In the genomic region with DNA sequence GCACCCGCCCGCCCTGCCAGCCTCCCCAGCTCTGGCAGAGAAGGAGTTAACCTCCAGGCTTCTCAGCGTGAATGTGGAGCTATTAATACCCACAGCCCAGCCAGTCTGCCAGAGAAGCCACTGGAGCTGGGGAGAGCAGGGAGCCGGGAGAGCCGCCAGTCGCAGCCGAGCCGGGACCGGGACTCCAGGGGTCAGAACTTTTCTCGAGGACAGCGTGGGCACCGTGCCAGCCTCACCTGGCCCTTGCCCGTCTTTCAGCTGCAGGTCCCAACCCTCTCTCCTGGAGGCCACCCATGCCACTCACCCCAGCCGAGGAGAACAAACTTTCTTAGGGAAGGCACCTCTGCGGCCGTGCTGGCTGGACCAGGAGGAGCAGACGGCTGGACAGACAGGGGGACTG, we compare ENCODE assay signal across 13 cellular contexts. TPM values are rescaled to one million over a fixed set of nuclear protein-coding genes. Genes with fewer than 3 reads are reported as not detected.
DNase-seq lines count a peak whose midpoint lies in the region; ATAC-seq and TF ChIP-seq lines count a peak whose summit lies in the region.
"Had no signal": no experiment of that assay in that cellular context is flagged by ENCODE, and none has a peak within 500 bp of the region (broad histone marks: within the 10 kb centered on the region; RNA-seq: fewer than 3 reads in every experiment).

No MANE protein-coding gene starts in this region.

- WGBS in suprapubic skin: 0% methylated on average over 8 of the region's 17 CpGs

- POLR2A ChIA-PET in naive thymus-derived CD4-positive, alpha-beta T cell (lab: Charles Lee): interaction anchor here (1.1 kb wide), 1 partner anchor 21 kb away, joined by 5 read pairs; no protein-coding TSS in a partner anchor

- H3K4me3 Mint-ChIP-seq in naive thymus-derived CD4-positive, alpha-beta T cell: no peak overlapping the region
- H3K4me3 Mint-ChIP-seq: activated B cell treated with CpG ODN at 0.5 μM for 24 hours; activated naive CD4-positive, alpha-beta T cell treated with anti-CD3 and anti-CD28 coated beads, Interleukin-2, amount 50 U/mL, for 24 hours had no signal

- peaks cover 41% of the 10 kb centered on the region for H3K27me3 ChIP-seq in suprapubic skin
- no peaks in the 10 kb centered on the region for H3K27me3 ChIP-seq in naive thymus-derived CD4-positive, alpha-beta T cell (ENCODE audit: control insufficient read depth in 2 of 2, insufficient read depth in 2 of 2, low read length in 2 of 2)

- peaks cover 5 to 22% (median 12%) of the 10 kb centered on the region in 7 donors for H3K4me1 Mint-ChIP-seq in naive thymus-derived CD4-positive, alpha-beta T cell
- H3K4me1 Mint-ChIP-seq: activated B cell treated with CpG ODN at 0.5 μM for 24 hours had no signal

- TF ChIP-seq POLR2A in suprapubic skin (IDR thresholded peaks at IDR 0.05): no peak

- no peaks in the 10 kb centered on the region for H3K9me3 ChIP-seq in suprapubic skin
- H3K9me3 ChIP-seq in naive thymus-derived CD4-positive, alpha-beta T cell (ENCODE audit: control insufficient read depth in 2 of 3, low read length in 3 of 3): no peaks in the 10 kb centered on the region

- H3K4me3 ChIP-seq in suprapubic skin: peak overlapping the region; percentile 24
- no peak overlapping the region for H3K4me3 ChIP-seq in naive thymus-derived CD4-positive, alpha-beta T cell (ENCODE audit: low read length)

- peaks cover 0 to 5% (median 0%) of the 10 kb centered on the region in 11 donors for H3K9me3 Mint-ChIP-seq in naive thymus-derived CD4-positive, alpha-beta T cell
- H3K9me3 Mint-ChIP-seq: activated B cell treated with CpG ODN at 0.5 μM for 24 hours; activated naive CD4-positive, alpha-beta T cell treated with anti-CD3 and anti-CD28 coated beads, Interleukin-2, amount 50 U/mL, for 24 hours; naive thymus-derived CD8-positive, alpha-beta T cell had no signal

- intact Hi-C loops in naive thymus-derived CD4-positive, alpha-beta T cell (cut with micrococcal nuclease): no loop called here

- DNase-seq in NCI-H82 (lab: John Stamatoyannopoulos, UW) (peak; percentile 20), NCI-H82 treated with DMSO at 0.1 percent for 48 hours (lab: John Stamatoyannopoulos, UW; ENCODE audit: unreplicated experiment) (no peak), cerebellar cortex (ENCODE audit: low spot score) (peak; percentile 83), kidney glomerular epithelial cell (lab: John Stamatoyannopoulos, UW) (peak; percentile 1), suprapubic skin (ENCODE audit: low spot score in 2 of 2) (no peak), HuH-7.5 (ENCODE audit: low spot score) (no peak), DMS153 (lab: John Stamatoyannopoulos, UW) (no peak)
- DNase-seq in naive thymus-derived CD4-positive, alpha-beta T cell: no peak
- DNase-seq: activated B cell treated with CpG ODN at 0.5 μM for 24 hours; AML-193; naive thymus-derived CD8-positive, alpha-beta T cell had no signal

- peaks cover 9% of the 10 kb centered on the region for H3K4me1 ChIP-seq in suprapubic skin
- H3K4me1 ChIP-seq in naive thymus-derived CD4-positive, alpha-beta T cell (ENCODE audit: control insufficient read depth in 2 of 2, insufficient read depth in 2 of 2, low read length in 2 of 2): peaks cover 0 to 9% of the 10 kb centered on the region in 2 donors

- CTCF ChIA-PET in naive thymus-derived CD4-positive, alpha-beta T cell (lab: Charles Lee): interaction anchor here (1.4 kb wide), 1 partner anchor 39 kb away, joined by 3 read pairs; no protein-coding TSS in a partner anchor

- H3K36me3 Mint-ChIP-seq in naive thymus-derived CD4-positive, alpha-beta T cell: peaks cover 0 to 5% (median 0%) of the 10 kb centered on the region in 5 donors
- H3K36me3 Mint-ChIP-seq: activated naive CD4-positive, alpha-beta T cell treated with anti-CD3 and anti-CD28 coated beads, Interleukin-2, amount 50 U/mL, for 24 hours; naive thymus-derived CD8-positive, alpha-beta T cell had no signal

- TF ChIP-seq EP300 in suprapubic skin (IDR thresholded peaks at IDR 0.05): no peak

- H3K36me3 ChIP-seq in suprapubic skin: no peaks in the 10 kb centered on the region
- no peaks in the 10 kb centered on the region for H3K36me3 ChIP-seq in naive thymus-derived CD4-positive, alpha-beta T cell (ENCODE audit: control insufficient read depth in 2 of 3, insufficient read depth in 3 of 3, low read length in 3 of 3)

- H3K27me3 Mint-ChIP-seq in naive thymus-derived CD4-positive, alpha-beta T cell: peaks cover 0 to 7% (median 4%) of the 10 kb centered on the region in 5 donors
- H3K27me3 Mint-ChIP-seq: activated naive CD4-positive, alpha-beta T cell treated with anti-CD3 and anti-CD28 coated beads, Interleukin-2, amount 50 U/mL, for 24 hours had no signal

- TF ChIP-seq CTCF in suprapubic skin (IDR thresholded peaks at IDR 0.05): no peak

- H3K27ac ChIP-seq in suprapubic skin: no peak overlapping the region
- no peak overlapping the region for H3K27ac ChIP-seq in naive thymus-derived CD4-positive, alpha-beta T cell (ENCODE audit: low read depth, low read length)

- H3K27ac Mint-ChIP-seq in naive thymus-derived CD4-positive, alpha-beta T cell: no peak overlapping the region
- H3K27ac Mint-ChIP-seq: activated B cell treated with CpG ODN at 0.5 μM for 24 hours; activated naive CD4-positive, alpha-beta T cell treated with anti-CD3 and anti-CD28 coated beads, Interleukin-2, amount 50 U/mL, for 24 hours had no signal

- no peak for ATAC-seq in naive thymus-derived CD4-positive, alpha-beta T cell

RNA-seq across cellular contexts. Expression of gene SBK1, which starts 33.8 kb away (rescaled TPM):
- 1 to 10 TPM in 3 of 4 donors, under 1 TPM in 1; 0.49 to 2.7 (median 2.2) TPM for total RNA-seq in suprapubic skin
- total RNA-seq in naive thymus-derived CD4-positive, alpha-beta T cell: 10 to 100 TPM in 4 of 5 experiments, 1 to 10 TPM in 1; 6.0 to 19.9 (median 17.9) TPM
- polyA plus RNA-seq in naive thymus-derived CD4-positive, alpha-beta T cell: 10 to 100 TPM in 1 of 2 donors, 1 to 10 TPM in 1; 4.2 to 10.0 TPM
- total RNA-seq: fibroblast of villous mesenchyme had no signal

RNA-seq across cellular contexts. Expression of gene XPO6, which starts 46.8 kb away (rescaled TPM):
- total RNA-seq in suprapubic skin: 100 to 1,000 TPM in 1 of 4 donors, 10 to 100 TPM in 3; 78.6 to 161 (median 88.1) TPM
- total RNA-seq in naive thymus-derived CD4-positive, alpha-beta T cell: 100 to 1,000 TPM; 232 to 437 (median 385) TPM
- 100 to 1,000 TPM in 1 of 2 donors, 10 to 100 TPM in 1; 89.5 to 144 TPM for polyA plus RNA-seq in naive thymus-derived CD4-positive, alpha-beta T cell

Comparison
In these comparisons a context has a peak if more than half of its experiments do, and no peak if none do; other contexts are left out.
1. DNase-seq: peak in NCI-H82 (single experiment), cerebellar cortex (single experiment) and kidney glomerular epithelial cell (single experiment); none in NCI-H82 treated with DMSO at 0.1 percent for 48 hours (single experiment), suprapubic skin (0 of 2), HuH-7.5 (single experiment), DMS153 (single experiment) and naive thymus-derived CD4-positive, alpha-beta T cell (0 of 9).